In genomic region chr1:97046765-97047411, GRCh38 we compare ENCODE assay signal across 21 cellular contexts.
"Had no signal": no experiment of that assay in that cellular context is flagged by ENCODE, and none has a peak within 500 bp of the region (broad histone marks: within the 10 kb centered on the region; RNA-seq: fewer than 3 reads in every experiment).

No MANE protein-coding gene starts in this region.

- H3K27me3 ChIP-seq: esophagus squamous epithelium, foreskin keratinocyte, gastroesophageal sphincter, heart right ventricle, transverse colon, upper lobe of right lung, uterus had no signal

- H3K27ac ChIP-seq: esophagus squamous epithelium, foreskin keratinocyte, gastroesophageal sphincter, heart right ventricle, prostate gland, skin epidermis, transverse colon, upper lobe of right lung, uterus had no signal

- ATAC-seq: effector memory CD8-positive, alpha-beta T cell; foreskin keratinocyte; gastroesophageal sphincter; left colon; natural killer cell; right cardiac atrium; stimulated activated naive B cell treated with anti-CD40 and anti-IgM and Interleukin-4, amounts not matched to agents 10 μg/mL and 1 μg/mL and 100 μg/mL, for 72 hours; upper lobe of right lung had no signal

- H3K4me1 ChIP-seq: esophagus squamous epithelium, foreskin keratinocyte, gastroesophageal sphincter, prostate gland, upper lobe of right lung, uterus had no signal

- H3K4me3 ChIP-seq: esophagus squamous epithelium, gastroesophageal sphincter, heart right ventricle, lung, prostate gland, skin epidermis, transverse colon, upper lobe of right lung, uterus had no signal

- H3K36me3 ChIP-seq: esophagus squamous epithelium, gastroesophageal sphincter, heart right ventricle, prostate gland, transverse colon, upper lobe of right lung, uterus had no signal

- DNase-seq: cerebellar nuclear complex; cortex of kidney; effector memory CD8-positive, alpha-beta T cell; erythroblast; esophagus squamous epithelium; foreskin keratinocyte; heart right ventricle; hippocampal formation; left colon; natural killer cell; stimulated activated CD4-positive, alpha-beta T cell treated with anti-CD3 and anti-CD28 coated beads, Interleukin-15, amount 100 ng/mL, for 24 hours; stimulated activated CD4-positive, alpha-beta T cell treated with anti-CD3 and anti-CD28 coated beads, Interleukin-2, amount 100 ng/mL, for 48 hours; stimulated activated naive B cell treated with anti-CD40 and anti-IgM and Interleukin-4, amounts not matched to agents 10 μg/mL and 1 μg/mL and 100 μg/mL, for 72 hours; transverse colon; upper lobe of right lung; uterus had no signal

- H3K9me3 ChIP-seq: esophagus squamous epithelium, prostate gland, upper lobe of right lung had no signal
